ENCODE assay signal across 15 cellular contexts in the genomic region with DNA sequence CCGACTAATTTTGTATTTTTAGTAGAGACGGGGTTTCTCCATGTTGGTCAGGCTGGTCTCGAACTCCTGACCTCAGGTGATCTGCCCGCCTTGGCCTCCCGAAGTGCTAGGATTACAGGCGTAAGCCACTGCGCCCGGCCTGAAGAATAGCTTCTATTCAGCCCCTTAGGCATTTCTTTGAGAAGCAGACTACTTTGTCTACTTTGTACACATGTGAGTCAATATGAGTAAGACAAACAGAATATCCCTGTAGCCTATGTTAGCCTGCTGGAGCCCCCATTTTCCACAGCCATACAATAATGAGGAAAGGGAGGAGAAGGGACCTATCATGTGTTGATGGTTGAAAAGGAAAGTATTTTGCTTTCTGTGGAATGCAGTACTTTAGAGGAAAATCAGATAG. TPM values are rescaled to one million over a fixed set of nuclear protein-coding genes. Genes with fewer than 3 reads are reported as not detected.
DNase-seq lines count a peak whose midpoint lies in the region; ATAC-seq and TF ChIP-seq lines count a peak whose summit lies in the region.
"Not testable (repeated sequence)": the region's sequence is repeated elsewhere in the genome, so short reads cannot be mapped to it uniquely, and the experiment has no call there.
"Had no signal": no experiment of that assay in that cellular context is flagged by ENCODE, and none has a peak within 500 bp of the region (broad histone marks: within the 10 kb centered on the region; RNA-seq: fewer than 3 reads in every experiment).

No MANE protein-coding gene starts in this region.

- POLR2A ChIA-PET in PC-3 (lab: Charles Lee; ENCODE audit: unreplicated experiment): not testable (repeated sequence)

- peak; percentile 97 for ATAC-seq in PC-3

- H3K4me2 ChIP-seq in PC-3 (ENCODE audit: low read length): not testable (repeated sequence)

- not testable (repeated sequence) for H3K9me3 ChIP-seq in PC-3 (ENCODE audit: low read length)

- H4K20me1 ChIP-seq in PC-3 (ENCODE audit: low read length): not testable (repeated sequence)

- TF ChIP-seq CTCF in PC-3 (conservative IDR thresholded peaks at IDR 0.05; ENCODE audit: low read depth, low read length): not testable (repeated sequence)

- H2AFZ ChIP-seq in PC-3 (ENCODE audit: low read length): not testable (repeated sequence)

- H3K79me2 ChIP-seq in PC-3 (ENCODE audit: low read length): not testable (repeated sequence)

- DNase-seq in Daoy (ENCODE audit: low read depth) (peak; percentile 26), ELR (ENCODE audit: low read depth) (peak; percentile 1), PC-3 (peak; percentile 80), RPMI7951 (ENCODE audit: low read depth) (peak; percentile 11)

- not testable (repeated sequence) for H3K9ac ChIP-seq in PC-3 (ENCODE audit: low read length)

- H3K36me3 ChIP-seq in PC-3 (ENCODE audit: low read depth, low read length): not testable (repeated sequence)

- not testable (repeated sequence) for H3F3A ChIP-seq in PC-3 (ENCODE audit: low read length, unreplicated experiment)

- H3K4me1 ChIP-seq in PC-3 (ENCODE audit: insufficient read depth, low read length): not testable (repeated sequence)

- intact Hi-C loops in PC-3 (cut with micrococcal nuclease): not testable (repeated sequence)

- CTCF ChIA-PET in PC-3 (lab: Charles Lee): not testable (repeated sequence)

- H3K9me2 ChIP-seq in PC-3 (replicated peaks; ENCODE audit: low read length): not testable (repeated sequence)

- BruUV-seq in PC-3 (replicated peaks; lab: Mats Ljungman, UMichigan): not testable (repeated sequence)

- H3K27me3 ChIP-seq in PC-3 (ENCODE audit: low read length): not testable (repeated sequence)

- H3K4me3 ChIP-seq in PC-3 (ENCODE audit: low read length): not testable (repeated sequence)

- H3K27ac ChIP-seq in PC-3 (ENCODE audit: low read length): not testable (repeated sequence)

RNA-seq across cellular contexts. Expression of a gene that starts 5.8 kb away (rescaled TPM):
- 0.34 TPM in 1 of 2 replicates, not detected in the other for total RNA-seq in Daoy (2014; rRNA removed; shearing (Covaris generic))
- not detected in 2 replicates for total RNA-seq in PC-3 (2014; rRNA removed)
- not detected in 2 replicates for total RNA-seq in RPMI7951 (2014; rRNA removed; shearing (Covaris generic))
- total RNA-seq: A172; A673; B cell; Caco-2; Calu3; CD4-positive, alpha-beta memory T cell; CD4-positive, alpha-beta T cell; CD4-positive, CD25-positive, alpha-beta regulatory T cell; CD8-positive, alpha-beta memory T cell; CD8-positive, alpha-beta T cell; G401 had no signal

RNA-seq across cellular contexts. Expression of a gene that starts 27.7 kb away (rescaled TPM):
- not detected in 2 replicates for total RNA-seq in Daoy (2014; rRNA removed; shearing (Covaris generic))
- total RNA-seq in PC-3 (2014; rRNA removed): not detected in 2 replicates
- total RNA-seq in RPMI7951 (2014; rRNA removed; shearing (Covaris generic)): not detected in 2 replicates
- total RNA-seq: A172; A673; B cell; Caco-2; Calu3; CD4-positive, alpha-beta memory T cell; CD4-positive, alpha-beta T cell; CD4-positive, CD25-positive, alpha-beta regulatory T cell; CD8-positive, alpha-beta memory T cell; CD8-positive, alpha-beta T cell; G401 had no signal

RNA-seq across cellular contexts. Expression of a gene that starts 31.1 kb away (rescaled TPM):
- not detected in 2 replicates for total RNA-seq in Daoy (2014; rRNA removed; shearing (Covaris generic))
- total RNA-seq in PC-3 (2014; rRNA removed): not detected in 2 replicates
- not detected in 2 replicates for total RNA-seq in RPMI7951 (2014; rRNA removed; shearing (Covaris generic))
- total RNA-seq: A172; A673; B cell; Caco-2; Calu3; CD4-positive, alpha-beta memory T cell; CD4-positive, alpha-beta T cell; CD4-positive, CD25-positive, alpha-beta regulatory T cell; CD8-positive, alpha-beta memory T cell; CD8-positive, alpha-beta T cell; G401 had no signal

RNA-seq across cellular contexts. Expression of a gene that starts 37.3 kb away (rescaled TPM):
- 1.9 TPM in 1 of 2 replicates, not detected in the other for total RNA-seq in Daoy (2014; rRNA removed; shearing (Covaris generic))
- total RNA-seq in PC-3 (2014; rRNA removed): not detected in 2 replicates
- total RNA-seq in RPMI7951 (2014; rRNA removed; shearing (Covaris generic)): not detected in 2 replicates
- total RNA-seq: A172; A673; B cell; Caco-2; Calu3; CD4-positive, alpha-beta memory T cell; CD4-positive, alpha-beta T cell; CD4-positive, CD25-positive, alpha-beta regulatory T cell; CD8-positive, alpha-beta memory T cell; CD8-positive, alpha-beta T cell; G401 had no signal

RNA-seq across cellular contexts. Expression of a gene that starts 49.7 kb away (rescaled TPM):
- total RNA-seq in Daoy (2014; rRNA removed; shearing (Covaris generic)): not detected in 2 replicates
- not detected in 2 replicates for total RNA-seq in PC-3 (2014; rRNA removed)
- total RNA-seq in RPMI7951 (2014; rRNA removed; shearing (Covaris generic)): not detected in 2 replicates
- total RNA-seq: A172; A673; B cell; Caco-2; Calu3; CD4-positive, alpha-beta memory T cell; CD4-positive, alpha-beta T cell; CD4-positive, CD25-positive, alpha-beta regulatory T cell; CD8-positive, alpha-beta memory T cell; CD8-positive, alpha-beta T cell; G401 had no signal

Comparison
In these comparisons a context has a peak if more than half of its experiments do, and no peak if none do; other contexts are left out.
1. DNase-seq: peak in every context shown above with its lines; median percentile 80 in PC-3; 26 in Daoy; 11 in RPMI7951; 1 in ELR.